In genomic region chr1:40712405-40712944, GRCh38 we compare ENCODE assay signal across 11 cellular contexts. TPM values are rescaled to one million over a fixed set of nuclear protein-coding genes. Genes with fewer than 3 reads are reported as not detected.
DNase-seq lines count a peak whose midpoint lies in the region; ATAC-seq and TF ChIP-seq lines count a peak whose summit lies in the region.
"Had no signal": no experiment of that assay in that cellular context is flagged by ENCODE, and none has a peak within 500 bp of the region (broad histone marks: within the 10 kb centered on the region; RNA-seq: fewer than 3 reads in every experiment).

No MANE protein-coding gene starts in this region.

- no peaks in the 10 kb centered on the region for H4K20me1 ChIP-seq in GM23248 (ENCODE audit: insufficient read depth)
- H4K20me1 ChIP-seq in smooth muscle cell (ENCODE audit: low read depth), result peaks cover 13% of the 10 kb centered on the region

- peaks cover 16% of the 10 kb centered on the region for H3K36me3 Mint-ChIP-seq in endodermal cell (ENCODE audit: low read depth)

- H2AFZ ChIP-seq in GM23248, result no peak overlapping the region
- H2AFZ ChIP-seq in smooth muscle cell (ENCODE audit: low read depth), result no peak overlapping the region

- no peaks in the 10 kb centered on the region for H3K36me3 ChIP-seq in GM23248 (ENCODE audit: low read depth)
- peaks cover 21% of the 10 kb centered on the region for H3K36me3 ChIP-seq in endodermal cell (ENCODE audit: control insufficient read depth, insufficient read depth, low read length)
- no peaks in the 10 kb centered on the region for H3K36me3 ChIP-seq in smooth muscle cell (ENCODE audit: low read depth)

- peak overlapping the region; percentile 94 for H3K4me3 Mint-ChIP-seq in endodermal cell

- no peaks in the 10 kb centered on the region for H3K9me2 ChIP-seq in GM23248 (ENCODE audit: insufficient read depth)

- H3K9me3 Mint-ChIP-seq in endodermal cell, result no peaks in the 10 kb centered on the region

- ATAC-seq in HG03139 (IDR thresholded peaks at IDR 0.05; ENCODE audit: unreplicated experiment), result no peak
- ATAC-seq: activated naive CD4-positive, alpha-beta T cell treated with anti-CD3 and anti-CD28 coated beads, Interleukin-2, amount 50 U/mL, for 72 hours had no signal

- in situ Hi-C loops in GM23248 (cut with MboI), result no loop called here

- no peaks in the 10 kb centered on the region for H3K27me3 Mint-ChIP-seq in endodermal cell (ENCODE audit: insufficient read depth)

- H3K27me3 ChIP-seq in GM23248 (replicated peaks; ENCODE audit: insufficient read depth) (no peaks in the 10 kb centered on the region), endodermal cell (ENCODE audit: control insufficient read depth, insufficient read depth, low read length, poor library complexity, severe bottlenecking) (no peaks in the 10 kb centered on the region), smooth muscle cell (ENCODE audit: low read depth) (no peaks in the 10 kb centered on the region)

- DNase-seq in GM23248, result no peak
- peak; percentile 29 for DNase-seq in NCI-H2227 (lab: John Stamatoyannopoulos, UW; ENCODE audit: unreplicated experiment)
- DNase-seq in endodermal cell, result no peak
- no peak for DNase-seq in smooth muscle cell (lab: John Stamatoyannopoulos, UW; ENCODE audit: unreplicated experiment)
- DNase-seq in mesenteric fat pad (ENCODE audit: low spot score), result no peak
- no peak for DNase-seq in stimulated activated CD4-positive, alpha-beta T cell treated with anti-CD3 and anti-CD28 coated beads, Interleukin-15, amount 100 ng/mL, for 24 hours
- no peak for DNase-seq in ecto neural progenitor cell (ENCODE audit: low spot score)
- DNase-seq: NCI-H1930; stimulated activated CD4-positive, alpha-beta T cell treated with anti-CD3 and anti-CD28 coated beads, Interleukin-4, amount 100 ng/mL, for 24 hours had no signal

- H3K9me3 ChIP-seq in GM23248 (ENCODE audit: low read depth) (no peaks in the 10 kb centered on the region), endodermal cell (ENCODE audit: control insufficient read depth, low read length) (no peaks in the 10 kb centered on the region), smooth muscle cell (replicated peaks; ENCODE audit: low read depth) (no peaks in the 10 kb centered on the region)

- no peak overlapping the region for H3K27ac Mint-ChIP-seq in endodermal cell

- TF ChIP-seq CTCF in endodermal cell (conservative IDR thresholded peaks at IDR 0.05), result no peak
- no peak for TF ChIP-seq CTCF in smooth muscle cell (IDR thresholded peaks at IDR 0.05; ENCODE audit: borderline replicate concordance, insufficient read depth, poor library complexity, severe bottlenecking)

- H3K79me2 ChIP-seq in GM23248 (ENCODE audit: insufficient read depth), result peaks cover 94% of the 10 kb centered on the region
- H3K79me2 ChIP-seq in smooth muscle cell (ENCODE audit: low read depth), result peaks cover 78% of the 10 kb centered on the region

- H3K9ac ChIP-seq in GM23248, result no peak overlapping the region
- no peak overlapping the region for H3K9ac ChIP-seq in endodermal cell (ENCODE audit: extremely low read depth, low read length, poor library complexity, severe bottlenecking)
- H3K9ac ChIP-seq in smooth muscle cell (ENCODE audit: low read depth), result no peak overlapping the region

- 80 to 86% methylated on average over 5 of the region's 5 CpGs for WGBS in GM23248 (ENCODE audit: low coverage in 1 of 2, low lambda C conversion rate in 2 of 2, missing lambda C conversion rate in 2 of 2), 2 experiments
- 94 to 100% methylated on average over 3 to 4 of the region's 5 CpGs for WGBS in endodermal cell (ENCODE audit: insufficient coverage in 1 of 2, insufficient read length in 1 of 2), 2 experiments
- WGBS in smooth muscle cell (ENCODE audit: low lambda C conversion rate), result 95% methylated on average over 5 of the region's 5 CpGs

- peaks cover 45% of the 10 kb centered on the region for H3K4me1 Mint-ChIP-seq in endodermal cell

- H3K27ac ChIP-seq in GM23248, result peak overlapping the region; percentile 69; the same call in 1 of the 2 replicates
- no peak overlapping the region for H3K27ac ChIP-seq in endodermal cell (ENCODE audit: low read depth, low read length)
- peak overlapping the region; percentile 85 for H3K27ac ChIP-seq in smooth muscle cell (ENCODE audit: low read depth)

- H3K4me2 ChIP-seq in GM23248 (ENCODE audit: unreplicated experiment) (peak overlapping the region; percentile 71), smooth muscle cell (peak overlapping the region; percentile 84)

- H3K4me1 ChIP-seq in GM23248 (ENCODE audit: insufficient read depth) (peaks cover 40% of the 10 kb centered on the region), endodermal cell (ENCODE audit: control insufficient read depth, insufficient read depth, low read length) (peaks cover 8% of the 10 kb centered on the region), smooth muscle cell (ENCODE audit: low read depth) (peaks cover 31% of the 10 kb centered on the region)

- H3K4me3 ChIP-seq in GM23248 (peak overlapping the region; percentile 75; the same call in 1 of the 2 replicates), endodermal cell (ENCODE audit: low read length) (peak overlapping the region; percentile 91), smooth muscle cell (peak overlapping the region; percentile 60)

- H3F3A ChIP-seq in GM23248 (ENCODE audit: insufficient read depth) (peaks cover 31% of the 10 kb centered on the region), smooth muscle cell (ENCODE audit: low read depth) (no peaks in the 10 kb centered on the region)

RNA-seq across cellular contexts. Expression of gene NFYC, which starts 21.0 kb away (rescaled TPM):
- total RNA-seq in GM23248 (2014; rRNA removed; shearing (Covaris generic)), result 23.7 and 24.5 TPM in 2 replicates
- polyA plus RNA-seq in GM23248 (2016; fragmentation: Nextera tagmentation; extraction: Ambion mirVana) (28.3 and 33.1 TPM in 2 replicates), smooth muscle cell (28.6 and 35.3 TPM in 2 replicates)
- total RNA-seq in endodermal cell (10 to 100 TPM; 43.6 to 59.0 TPM), smooth muscle cell (18.1 and 18.4 TPM in 2 replicates), mesenteric fat pad (36.4 TPM)
- polyA plus RNA-seq in endodermal cell (2013, experiment 1 of 2), result 55.3 TPM
- polyA plus RNA-seq in endodermal cell (2013, experiment 2 of 2), result 47.4 TPM

RNA-seq across cellular contexts. Expression of gene RIMS3, which starts 47.0 kb away (rescaled TPM):
- total RNA-seq in GM23248 (2014; rRNA removed; shearing (Covaris generic)), result 0.25 TPM in 1 of 2 replicates, not detected in the other
- polyA plus RNA-seq in GM23248 (2016; fragmentation: Nextera tagmentation; extraction: Ambion mirVana) (0.08 and 0.18 TPM in 2 replicates), smooth muscle cell (0.33 and 2.0 TPM in 2 replicates)
- total RNA-seq in endodermal cell (10 to 100 TPM in 1 of 2 donors, 1 to 10 TPM in 1; 8.0 to 12.0 TPM), smooth muscle cell (2.2 and 2.6 TPM in 2 replicates), mesenteric fat pad (1.2 TPM)
- polyA plus RNA-seq in endodermal cell (2013, experiment 1 of 2), result 27.7 TPM
- 24.1 TPM for polyA plus RNA-seq in endodermal cell (2013, experiment 2 of 2)
